In the genomic region with DNA sequence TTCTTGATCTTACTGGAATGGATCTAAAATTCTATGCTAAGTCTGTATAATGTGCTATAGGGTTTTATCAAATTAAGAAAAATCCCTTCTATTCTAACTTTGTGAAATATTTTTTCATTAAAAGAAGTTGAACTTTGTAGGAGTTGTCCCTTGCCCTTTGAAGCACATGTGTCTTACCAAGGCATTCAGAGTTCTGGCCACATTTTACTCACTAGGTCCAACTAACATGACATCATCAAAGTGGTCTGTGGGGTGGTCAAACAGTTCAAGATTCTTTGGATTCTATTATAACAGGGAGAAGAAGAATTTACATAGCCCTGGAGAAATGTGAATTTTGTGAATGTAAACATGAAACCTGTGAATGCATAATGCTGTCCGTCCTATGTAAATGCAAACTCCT, we compare ENCODE assay signal across 31 cellular contexts.
"Had no signal": no experiment of that assay in that cellular context is flagged by ENCODE, and none has a peak within 500 bp of the region (broad histone marks: within the 10 kb centered on the region; RNA-seq: fewer than 3 reads in every experiment).

No MANE protein-coding gene starts in this region.

- H3K9me3 ChIP-seq: left lung, lower lobe of right lung, pancreas, prostate gland, stomach, testis, thyroid gland, transverse colon, upper lobe of left lung, vagina had no signal

- H3K4me1 ChIP-seq: left lung, lower lobe of right lung, pancreas, prostate gland, stomach, testis, thyroid gland, transverse colon, upper lobe of left lung, vagina had no signal

- H3K27me3 ChIP-seq: left lung, pancreas, testis, thyroid gland, upper lobe of left lung, vagina had no signal

- H3K9me3 Mint-ChIP-seq: immature natural killer cell; naive thymus-derived CD8-positive, alpha-beta T cell; nephron; neural crest cell; stimulated activated naive B cell treated with anti-CD40 and anti-IgM and Interleukin-4, amounts not matched to agents 10 μg/mL and 1 μg/mL and 100 μg/mL, for 72 hours had no signal

- H3K27ac Mint-ChIP-seq: immature natural killer cell; naive thymus-derived CD8-positive, alpha-beta T cell; nephron; stimulated activated naive B cell treated with anti-CD40 and anti-IgM and Interleukin-4, amounts not matched to agents 10 μg/mL and 1 μg/mL and 100 μg/mL, for 72 hours had no signal

- H3K4me1 Mint-ChIP-seq: immature natural killer cell; nephron; neural crest cell; stimulated activated naive B cell treated with anti-CD40 and anti-IgM and Interleukin-4, amounts not matched to agents 10 μg/mL and 1 μg/mL and 100 μg/mL, for 72 hours had no signal

- ATAC-seq: left colon; left lung; lower lobe of right lung; naive thymus-derived CD8-positive, alpha-beta T cell; pancreas; right cardiac atrium; stimulated activated naive B cell treated with anti-CD40 and anti-IgM and Interleukin-4, amounts not matched to agents 10 μg/mL and 1 μg/mL and 100 μg/mL, for 72 hours; stimulated activated naive CD8-positive, alpha-beta T cell treated with anti-CD3 and anti-CD28 coated beads, Interleukin-15, Interleukin-2, amounts not matched to agents 100 U/mL and 50 U/mL, for 24 hours had no signal

- H3K36me3 ChIP-seq: left lung, lower lobe of right lung, pancreas, prostate gland, stomach, thyroid gland, transverse colon, upper lobe of left lung, vagina had no signal

- H3K4me3 ChIP-seq: left lung, lower lobe of right lung, pancreas, prostate gland, skin epidermis, stomach, testis, thyroid gland, transverse colon, upper lobe of left lung, vagina had no signal

- DNase-seq: hypothalamus; immature natural killer cell; kidney; left colon; left lung; lower lobe of right lung; mammary epithelial cell; mesenchymal stem cell; naive thymus-derived CD8-positive, alpha-beta T cell; nucleus accumbens; pancreas; posterior cingulate gyrus; retina; right cardiac atrium; stimulated activated CD4-positive, alpha-beta T cell treated with anti-CD3 and anti-CD28 coated beads, Interleukin-12 subunit alpha, Interleukin-12 subunit beta, amount 100 ng/mL, for 4 hours; stimulated activated CD4-positive, alpha-beta T cell treated with anti-CD3 and anti-CD28 coated beads, Interleukin-15, amount 100 ng/mL, for 24 hours; stimulated activated CD4-positive, alpha-beta T cell treated with anti-CD3 and anti-CD28 coated beads, Interleukin-2, amount 100 ng/mL, for 24 hours; stimulated activated CD4-positive, alpha-beta T cell treated with anti-CD3 and anti-CD28 coated beads, Interleukin-4, amount 100 ng/mL, for 1 hour; stimulated activated naive B cell treated with anti-CD40 and anti-IgM and Interleukin-4, amounts not matched to agents 10 μg/mL and 1 μg/mL and 100 μg/mL, for 72 hours; stimulated activated naive CD8-positive, alpha-beta T cell treated with anti-CD3 and anti-CD28 coated beads, Interleukin-15, Interleukin-2, amounts not matched to agents 100 U/mL and 50 U/mL, for 24 hours; stomach; testis; thyroid gland; transverse colon; upper lobe of left lung had no signal

- H3K27ac ChIP-seq: left lung, lower lobe of right lung, pancreas, prostate gland, skin epidermis, stomach, testis, thyroid gland, transverse colon, upper lobe of left lung, vagina had no signal

- H3K36me3 Mint-ChIP-seq: immature natural killer cell; naive thymus-derived CD8-positive, alpha-beta T cell; stimulated activated naive B cell treated with anti-CD40 and anti-IgM and Interleukin-4, amounts not matched to agents 10 μg/mL and 1 μg/mL and 100 μg/mL, for 72 hours had no signal

- H3K4me3 Mint-ChIP-seq: immature natural killer cell; naive thymus-derived CD8-positive, alpha-beta T cell; nephron; neural crest cell; stimulated activated naive B cell treated with anti-CD40 and anti-IgM and Interleukin-4, amounts not matched to agents 10 μg/mL and 1 μg/mL and 100 μg/mL, for 72 hours had no signal

- FAIRE-seq: islet of Langerhans had no signal
